ENCODE assay signal across 17 cellular contexts in the genomic region with DNA sequence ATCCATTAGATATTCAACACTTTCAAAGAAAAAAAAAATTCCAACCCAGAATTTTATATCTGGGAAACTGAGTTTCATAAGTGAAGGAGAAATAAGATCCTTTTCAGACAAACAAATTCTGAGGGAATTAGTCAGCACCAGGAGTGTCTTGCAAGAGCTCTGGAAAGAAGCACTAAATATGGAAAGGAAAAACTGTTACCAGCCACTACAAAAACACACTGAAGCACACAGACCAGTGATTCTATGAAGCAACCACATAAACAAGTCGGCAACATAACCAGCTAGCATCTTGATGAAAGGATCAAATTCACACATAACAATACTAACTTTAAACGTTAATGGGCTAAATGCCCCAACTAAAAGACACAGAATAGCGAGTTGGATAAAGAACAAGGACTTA.
DNase-seq lines count a peak whose midpoint lies in the region; ATAC-seq and TF ChIP-seq lines count a peak whose summit lies in the region.
"Had no signal": no experiment of that assay in that cellular context is flagged by ENCODE, and none has a peak within 500 bp of the region (broad histone marks: within the 10 kb centered on the region; RNA-seq: fewer than 3 reads in every experiment).

No MANE protein-coding gene starts in this region.

- DNase-seq in amniotic epithelial cell (ENCODE audit: low read depth) (peak; percentile 34), astrocyte of the spinal cord (ENCODE audit: low read depth, low spot score) (peak; percentile 5), fibroblast of lung (ENCODE audit: low read depth in 2 of 2) (peak; percentile 34 to 46), skeletal muscle cell (ENCODE audit: low read depth) (peak; percentile 7), dorsolateral prefrontal cortex (no peak), DMS 273 (lab: John Stamatoyannopoulos, UW; ENCODE audit: unreplicated experiment) (no peak)
- DNase-seq: ACHN; BE2C; C1 segment of cervical spinal cord; CD4-positive, CD25-positive, alpha-beta regulatory T cell; CD8-positive, alpha-beta memory T cell; COR-L47; DMS153; DMS79 treated with DMSO at 0.1 percent for 48 hours; H9 had no signal

- no peak for ATAC-seq in GM21576 (IDR thresholded peaks at IDR 0.05; ENCODE audit: unreplicated experiment)
- ATAC-seq: GM12878 had no signal

- H3K4me1 ChIP-seq in fibroblast of lung (ENCODE audit: control insufficient read depth, extremely low read depth, insufficient read depth, low read length), result no peaks in the 10 kb centered on the region
- H3K4me1 ChIP-seq: BE2C had no signal

- in situ Hi-C loops in astrocyte of the spinal cord (cut with HindIII; ENCODE audit: low sequenced_read_pairs), result no loop called here

- H3K27ac ChIP-seq in fibroblast of lung (ENCODE audit: insufficient read depth, low read length) (no peak overlapping the region), dorsolateral prefrontal cortex (no peak overlapping the region)

- H3K9me3 ChIP-seq in fibroblast of lung (ENCODE audit: control insufficient read depth, insufficient read depth, low read depth, low read length), result no peaks in the 10 kb centered on the region
- H3K9me3 ChIP-seq: BE2C had no signal

- no peaks in the 10 kb centered on the region for H3K36me3 ChIP-seq in fibroblast of lung (ENCODE audit: control insufficient read depth, insufficient read depth, low read length)
- H3K36me3 ChIP-seq: BE2C had no signal

- H2AFZ ChIP-seq in fibroblast of lung (ENCODE audit: low read length), result no peak overlapping the region

- H3K79me2 ChIP-seq in fibroblast of lung (ENCODE audit: control insufficient read depth, insufficient read depth, low read length), result no peaks in the 10 kb centered on the region

- H4K20me1 ChIP-seq in fibroblast of lung (ENCODE audit: control insufficient read depth, extremely low read depth, insufficient read depth, low read length), result no peaks in the 10 kb centered on the region

- TF ChIP-seq CTCF in astrocyte of the spinal cord (IDR thresholded peaks at IDR 0.05; ENCODE audit: low read depth, low read length) (no peak), fibroblast of lung (conservative IDR thresholded peaks at IDR 0.05 in 1 of 2, IDR thresholded peaks at IDR 0.05 in 1 of 2; ENCODE audit: low read depth in 1 of 2, low read length in 2 of 2) (no peak), dorsolateral prefrontal cortex (IDR thresholded peaks at IDR 0.05 in 54 of 56, conservative IDR thresholded peaks at IDR 0.05 in 2 of 56; ENCODE audit: low read depth in 1 of 56, partially characterized antibody in 56 of 56) (no peak)

- no peaks in the 10 kb centered on the region for H3K27me3 ChIP-seq in fibroblast of lung (ENCODE audit: control insufficient read depth, insufficient read depth, low read length)
- peaks cover 0 to 7% (median 0%) of the 10 kb centered on the region in 45 donors for H3K27me3 ChIP-seq in dorsolateral prefrontal cortex
- H3K27me3 ChIP-seq: BE2C had no signal

- no peak overlapping the region for H3K4me2 ChIP-seq in fibroblast of lung (ENCODE audit: extremely low read depth, insufficient read depth, low read length)

- no peak overlapping the region for H3K9ac ChIP-seq in fibroblast of lung (ENCODE audit: insufficient read depth, low read length)

- H3K4me3 ChIP-seq in astrocyte of the spinal cord (ENCODE audit: low read depth, low read length) (no peak overlapping the region), fibroblast of lung (replicated peaks in 1 of 4; ENCODE audit: control extremely low read depth in 1 of 4, insufficient read depth in 1 of 4, low read depth in 3 of 4, low read length in 4 of 4) (no peak overlapping the region), skeletal muscle cell (ENCODE audit: low read depth, low read length) (no peak overlapping the region), dorsolateral prefrontal cortex (no peak overlapping the region)
- H3K4me3 ChIP-seq: GM12878 had no signal

- intact Hi-C loops in dorsolateral prefrontal cortex (cut with DNase I), result no loop called here

Comparison
In these comparisons a context has a peak if more than half of its experiments do, and no peak if none do; other contexts are left out.
1. DNase-seq: peak in amniotic epithelial cell (single experiment), astrocyte of the spinal cord (single experiment), fibroblast of lung (2 of 2) and skeletal muscle cell (single experiment); none in dorsolateral prefrontal cortex (0 of 10) and DMS 273 (single experiment).